Comparison of ENCODE assay signal across 9 cellular contexts in genomic region chr20:40797425-40797824, GRCh38.
DNase-seq lines count a peak whose midpoint lies in the region; ATAC-seq and TF ChIP-seq lines count a peak whose summit lies in the region.
"Had no signal": no experiment of that assay in that cellular context is flagged by ENCODE, and none has a peak within 500 bp of the region (broad histone marks: within the 10 kb centered on the region; RNA-seq: fewer than 3 reads in every experiment).

No MANE protein-coding gene starts in this region.

- no peak overlapping the region for H3K27ac Mint-ChIP-seq in Caco-2 (ENCODE audit: unreplicated experiment)
- no peak overlapping the region for H3K27ac Mint-ChIP-seq in WTC11
- no peak overlapping the region for H3K27ac Mint-ChIP-seq in activated CD4-positive, alpha-beta memory T cell treated with anti-CD3 and anti-CD28 coated beads for 36 hours

- BruUV-seq in Caco-2 (replicated peaks; lab: Mats Ljungman, UMichigan), result no TSS peak

- no peaks in the 10 kb centered on the region; the same call in 1 of the 2 replicates for H3K9me3 ChIP-seq in Caco-2

- H3K36me3 Mint-ChIP-seq in Caco-2 (ENCODE audit: insufficient read depth, unreplicated experiment) (no peaks in the 10 kb centered on the region), WTC11 (no peaks in the 10 kb centered on the region)
- H3K36me3 Mint-ChIP-seq in activated CD4-positive, alpha-beta memory T cell treated with anti-CD3 and anti-CD28 coated beads for 36 hours, result no peaks in the 10 kb centered on the region

- H3K27me3 Mint-ChIP-seq in Caco-2 (ENCODE audit: insufficient read depth, unreplicated experiment), result peaks cover 23% of the 10 kb centered on the region
- H3K27me3 Mint-ChIP-seq in WTC11 (ENCODE audit: low read depth), result no peaks in the 10 kb centered on the region
- H3K27me3 Mint-ChIP-seq in activated CD4-positive, alpha-beta memory T cell treated with anti-CD3 and anti-CD28 coated beads for 36 hours, result peaks cover 2% of the 10 kb centered on the region

- ATAC-seq in WTC11, result peak; percentile 81
- ATAC-seq in left lobe of liver, result peak; percentile 63
- no peak for ATAC-seq in HG03457 (IDR thresholded peaks at IDR 0.05; ENCODE audit: unreplicated experiment)
- ATAC-seq in GM21390 (IDR thresholded peaks at IDR 0.05; ENCODE audit: unreplicated experiment), result no peak

- H3K4me3 ChIP-seq in Caco-2 (ENCODE audit: low read depth, low read length), result no peak overlapping the region
- H3K4me3 ChIP-seq in H7 (ENCODE audit: insufficient read depth, low read depth, low read length), result no peak overlapping the region

- H3K4me1 ChIP-seq in Caco-2, result no peaks in the 10 kb centered on the region

- POLR2A ChIA-PET in Caco-2 (lab: Charles Lee), result no interaction called here
- POLR2A ChIA-PET in WTC11 (lab: Charles Lee), result interaction anchor here (1.6 kb wide), 1 partner anchor 108 kb away, joined by 3 read pairs; the partner anchor contains the start of gene MAFB
- POLR2A ChIA-PET in activated CD4-positive, alpha-beta memory T cell treated with anti-CD3 and anti-CD28 coated beads for 36 hours (lab: Charles Lee), result no interaction called here

- no peaks in the 10 kb centered on the region for H3K36me3 ChIP-seq in Caco-2 (ENCODE audit: control insufficient read depth, insufficient read depth, low read length)
- no peaks in the 10 kb centered on the region for H3K36me3 ChIP-seq in H7 (replicated peaks; ENCODE audit: control insufficient read depth, insufficient read depth, low read length)

- intact Hi-C loops in Caco-2 (cut with micrococcal nuclease; ENCODE audit: unreplicated experiment), result loop anchor here (1.0 kb wide), 2 partner anchors 149 to 166 kb away; no protein-coding TSS in a partner anchor
- intact Hi-C loops in activated CD4-positive, alpha-beta memory T cell treated with anti-CD3 and anti-CD28 coated beads for 36 hours (cut with micrococcal nuclease), result loop anchor here (1.0 kb wide), 1 partner anchor 166 kb away; no protein-coding TSS in a partner anchor

- CTCF ChIA-PET in Caco-2 (lab: Charles Lee) (interaction anchor here (0.5 to 3.1 kb wide), 22 partner anchors 10 to 436 kb away, joined by 3 to 66 read pairs (median 4); no protein-coding TSS in a partner anchor), WTC11 (lab: Charles Lee) (interaction anchor here (0.6 to 2.9 kb wide), 31 partner anchors 8 to 169 kb away, joined by 3 to 28 read pairs (median 4); partner anchors contain the start of gene MAFB)
- CTCF ChIA-PET in activated CD4-positive, alpha-beta memory T cell treated with anti-CD3 and anti-CD28 coated beads for 36 hours (lab: Charles Lee), result interaction anchor here (1.5 to 1.6 kb wide), 3 partner anchors 56 to 166 kb away, joined by 4 to 18 read pairs (median 4); no protein-coding TSS in a partner anchor

- H3K4me1 Mint-ChIP-seq in Caco-2 (ENCODE audit: low read depth, unreplicated experiment) (no peaks in the 10 kb centered on the region), WTC11 (no peaks in the 10 kb centered on the region)
- no peaks in the 10 kb centered on the region for H3K4me1 Mint-ChIP-seq in activated CD4-positive, alpha-beta memory T cell treated with anti-CD3 and anti-CD28 coated beads for 36 hours (ENCODE audit: low read depth)

- H3K27me3 ChIP-seq in Caco-2 (replicated peaks; ENCODE audit: control insufficient read depth, insufficient read depth, low read length), result peaks cover 2% of the 10 kb centered on the region
- no peaks in the 10 kb centered on the region for H3K27me3 ChIP-seq in H7 (ENCODE audit: control insufficient read depth, insufficient read depth, low read length)

- TF ChIP-seq CTCF in Caco-2 (IDR thresholded peaks at IDR 0.05; ENCODE audit: insufficient read depth in 1 of 2, low read depth in 1 of 2, low read length in 1 of 2, severe bottlenecking in 1 of 2, unreplicated experiment in 1 of 2) (peak; percentile 92 to 97), WTC11 (IDR thresholded peaks at IDR 0.05) (peak; percentile 30; the same call in 1 of the 2 replicates)

- DNase-seq in Caco-2, result peak in 1 of 2 experiments; percentile 71
- DNase-seq in H7, result peak; percentile 66
- DNase-seq in WTC11 (ENCODE audit: low spot score), result no peak
- DNase-seq in left lobe of liver (ENCODE audit: low spot score), result peak; percentile 18
- DNase-seq in HuH-7.5 (ENCODE audit: low spot score), result no peak
- DNase-seq in activated CD4-positive, alpha-beta memory T cell treated with anti-CD3 and anti-CD28 coated beads for 36 hours, result no peak
- DNase-seq: small intestine had no signal

- no peak overlapping the region for H3K4me3 Mint-ChIP-seq in Caco-2 (ENCODE audit: unreplicated experiment)
- no peak overlapping the region for H3K4me3 Mint-ChIP-seq in WTC11
- no peak overlapping the region for H3K4me3 Mint-ChIP-seq in activated CD4-positive, alpha-beta memory T cell treated with anti-CD3 and anti-CD28 coated beads for 36 hours

- H3K9me3 Mint-ChIP-seq in Caco-2 (ENCODE audit: unreplicated experiment), result no peaks in the 10 kb centered on the region
- H3K9me3 Mint-ChIP-seq in WTC11, result no peaks in the 10 kb centered on the region
- H3K9me3 Mint-ChIP-seq in activated CD4-positive, alpha-beta memory T cell treated with anti-CD3 and anti-CD28 coated beads for 36 hours, result no peaks in the 10 kb centered on the region

TF ChIP-seq in WTC11, 78 proteins besides CTCF, POLR2A, EP300 and RAD21 (continues in another document):
- no peak for TF ChIP-seq FOXP4 (CRISPR knock-in tag; IDR thresholded peaks at IDR 0.05)
- TF ChIP-seq JUN (CRISPR knock-in tag; IDR thresholded peaks at IDR 0.05), result no peak
- TF ChIP-seq ZNF232 (CRISPR knock-in tag; IDR thresholded peaks at IDR 0.05), result no peak
- TF ChIP-seq ATF2 (CRISPR knock-in tag; IDR thresholded peaks at IDR 0.05; ENCODE audit: borderline replicate concordance, low read depth), result no peak
- no peak for TF ChIP-seq ZSCAN18 (CRISPR knock-in tag; IDR thresholded peaks at IDR 0.05)
- no peak for TF ChIP-seq KAT7 (CRISPR knock-in tag; IDR thresholded peaks at IDR 0.05; ENCODE audit: borderline replicate concordance)
- TF ChIP-seq CBFB (CRISPR knock-in tag; IDR thresholded peaks at IDR 0.05; ENCODE audit: low read depth), result no peak
- TF ChIP-seq ELF4 (CRISPR knock-in tag; IDR thresholded peaks at IDR 0.05; ENCODE audit: low read depth), result no peak
- no peak for TF ChIP-seq TP53 (CRISPR knock-in tag; IDR thresholded peaks at IDR 0.05)
- no peak for TF ChIP-seq GABPB1 (CRISPR knock-in tag; IDR thresholded peaks at IDR 0.05)
- no peak for TF ChIP-seq FOXK1 (CRISPR knock-in tag; IDR thresholded peaks at IDR 0.05)

Comparison
In these comparisons a context has a peak if more than half of its experiments do, and no peak if none do; other contexts are left out.
1. DNase-seq: peak in H7 (single experiment) and left lobe of liver (single experiment); none in WTC11 (single experiment), HuH-7.5 (single experiment) and activated CD4-positive, alpha-beta memory T cell treated with anti-CD3 and anti-CD28 coated beads for 36 hours (single experiment).
2. ATAC-seq: peak in WTC11 (single experiment) and left lobe of liver (single experiment); none in HG03457 (single experiment) and GM21390 (single experiment).